In the genomic region with DNA sequence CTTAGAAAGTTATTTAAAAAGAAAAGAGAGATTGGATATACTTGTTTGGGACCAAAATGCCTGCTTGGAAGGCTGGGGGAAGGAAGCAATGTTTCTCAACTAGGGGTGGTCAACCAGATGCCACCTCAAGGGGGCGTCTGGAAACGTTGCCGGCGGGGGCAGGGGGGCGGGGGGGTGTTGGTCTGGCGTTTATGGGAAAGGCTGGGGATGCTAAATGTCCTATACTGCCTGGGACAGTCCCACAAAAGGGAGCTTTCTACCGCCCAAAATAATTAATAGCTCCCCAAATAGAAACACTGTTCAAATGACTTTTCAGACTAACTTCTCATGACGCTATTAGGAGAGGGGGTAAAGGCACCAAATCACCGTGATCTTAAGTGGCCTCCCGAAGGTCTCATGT, we compare ENCODE assay signal across 8 cellular contexts. TPM values are rescaled to one million over a fixed set of nuclear protein-coding genes. Genes with fewer than 3 reads are reported as not detected.
DNase-seq lines count a peak whose midpoint lies in the region; ATAC-seq and TF ChIP-seq lines count a peak whose summit lies in the region.

No MANE protein-coding gene starts in this region.

- peaks cover 57% of the 10 kb centered on the region for H3K4me1 Mint-ChIP-seq in activated T-cell treated with anti-CD3 and anti-CD28 coated beads, Interleukin-2, amount 50 U/mL, for 72 hours (ENCODE audit: low read depth)
- peaks cover 9% of the 10 kb centered on the region for H3K4me1 Mint-ChIP-seq in endodermal cell

- H2AFZ ChIP-seq in OCI-LY7 (ENCODE audit: low read length): no peak overlapping the region

- WGBS in endodermal cell (ENCODE audit: insufficient coverage in 1 of 2, insufficient read length in 1 of 2), 2 experiments: 52 to 87% methylated on average over 4 to 8 of the region's 10 CpGs

- H3K36me3 Mint-ChIP-seq in activated T-cell treated with anti-CD3 and anti-CD28 coated beads, Interleukin-2, amount 50 U/mL, for 72 hours (ENCODE audit: insufficient read depth in 2 of 2): peaks cover 10 to 30% of the 10 kb centered on the region in 2 donors
- peaks cover 45% of the 10 kb centered on the region for H3K36me3 Mint-ChIP-seq in endodermal cell (ENCODE audit: low read depth)

- H3K4me3 ChIP-seq in OCI-LY7 (ENCODE audit: low read depth, low read length, poor library complexity, severe bottlenecking) (peak overlapping the region; percentile 94), endodermal cell (ENCODE audit: low read length) (peak overlapping the region; percentile 75)

- CTCF ChIA-PET in OCI-LY7 (lab: Charles Lee; ENCODE audit: unreplicated experiment): interaction anchor here (0.5 kb wide), 1 partner anchor 1204 kb away, joined by 3 read pairs; no protein-coding TSS in a partner anchor

- no peak for DNase-seq in activated T-cell treated with anti-CD3 and anti-CD28 coated beads, Interleukin-2, amount 50 U/mL, for 72 hours
- no peak for DNase-seq in activated T-cell treated with anti-CD3 and anti-CD28 coated beads, Interleukin-2, amount 50 U/mL, for 1 hour
- DNase-seq in OCI-LY7 (ENCODE audit: low spot score): peak; percentile 48
- DNase-seq in endodermal cell: peak; percentile 76
- DNase-seq in stimulated activated naive CD8-positive, alpha-beta T cell treated with anti-CD3 and anti-CD28 coated beads, Interleukin-15, Interleukin-2, amounts not matched to agents 100 U/mL and 50 U/mL, for 24 hours: peak; percentile 43
- DNase-seq in globus pallidus (ENCODE audit: low spot score): no peak
- no peak for DNase-seq in NCI-H446 treated with DMSO at 0.1 percent for 48 hours (lab: John Stamatoyannopoulos, UW)

- H3K9me3 ChIP-seq in OCI-LY7 (ENCODE audit: low read length) (no peaks in the 10 kb centered on the region), endodermal cell (ENCODE audit: control insufficient read depth, low read length) (no peaks in the 10 kb centered on the region)

- H4K20me1 ChIP-seq in OCI-LY7 (ENCODE audit: insufficient read depth, low read length): peaks cover 23% of the 10 kb centered on the region

- H3K27ac ChIP-seq in OCI-LY7 (ENCODE audit: low read depth, low read length, poor library complexity, severe bottlenecking) (no peak overlapping the region), endodermal cell (ENCODE audit: low read depth, low read length) (no peak overlapping the region)

- peaks cover 49% of the 10 kb centered on the region for H3K79me2 ChIP-seq in OCI-LY7 (ENCODE audit: insufficient read depth, low read depth, low read length)

- peak overlapping the region; percentile 78 for H3K27ac Mint-ChIP-seq in activated T-cell treated with anti-CD3 and anti-CD28 coated beads, Interleukin-2, amount 50 U/mL, for 72 hours
- H3K27ac Mint-ChIP-seq in endodermal cell: peak overlapping the region; percentile 13

- H3K4me1 ChIP-seq in OCI-LY7 (ENCODE audit: insufficient read depth, low read length, poor library complexity, severe bottlenecking): peaks cover 39% of the 10 kb centered on the region
- H3K4me1 ChIP-seq in endodermal cell (ENCODE audit: control insufficient read depth, insufficient read depth, low read length): peaks cover 16% of the 10 kb centered on the region

- H3K4me3 Mint-ChIP-seq in activated T-cell treated with anti-CD3 and anti-CD28 coated beads, Interleukin-2, amount 50 U/mL, for 72 hours: peak overlapping the region; percentile 78 to 88
- H3K4me3 Mint-ChIP-seq in endodermal cell: peak overlapping the region; percentile 39

- H3K9me2 ChIP-seq in OCI-LY7 (ENCODE audit: insufficient read depth, low read length): no peaks in the 10 kb centered on the region

- intact Hi-C loops in OCI-LY7 (cut with micrococcal nuclease; ENCODE audit: unreplicated experiment): no loop called here

- no peaks in the 10 kb centered on the region for H3K9me3 Mint-ChIP-seq in activated T-cell treated with anti-CD3 and anti-CD28 coated beads, Interleukin-2, amount 50 U/mL, for 72 hours
- no peaks in the 10 kb centered on the region for H3K9me3 Mint-ChIP-seq in endodermal cell

- H3K9ac ChIP-seq in endodermal cell (ENCODE audit: extremely low read depth, low read length, poor library complexity, severe bottlenecking): no peak overlapping the region

- H3K27me3 ChIP-seq in endodermal cell (ENCODE audit: control insufficient read depth, insufficient read depth, low read length, poor library complexity, severe bottlenecking): peaks cover 18% of the 10 kb centered on the region

- ATAC-seq in activated T-cell treated with anti-CD3 and anti-CD28 coated beads, Interleukin-2, amount 50 U/mL, for 72 hours (replicated peaks in 1 of 2): no peak
- ATAC-seq in stimulated activated naive CD8-positive, alpha-beta T cell treated with anti-CD3 and anti-CD28 coated beads, Interleukin-15, Interleukin-2, amounts not matched to agents 100 U/mL and 50 U/mL, for 24 hours: no peak
- no peak for ATAC-seq in GM21737 (IDR thresholded peaks at IDR 0.05; ENCODE audit: unreplicated experiment)

- POLR2A ChIA-PET in OCI-LY7 (lab: Charles Lee): interaction anchor here (1.7 kb wide), 1 partner anchor 26 kb away, joined by 4 read pairs; no protein-coding TSS in a partner anchor

- TF ChIP-seq CTCF in OCI-LY7 (conservative IDR thresholded peaks at IDR 0.05; ENCODE audit: low read length) (peak; percentile 76), endodermal cell (conservative IDR thresholded peaks at IDR 0.05) (peak; percentile 79)

- BruUV-seq in OCI-LY7 (replicated peaks; lab: Mats Ljungman, UMichigan): no TSS peak

- H3K36me3 ChIP-seq in OCI-LY7 (ENCODE audit: insufficient read depth, low read length) (peaks cover 60% of the 10 kb centered on the region), endodermal cell (ENCODE audit: control insufficient read depth, insufficient read depth, low read length) (peaks cover 55% of the 10 kb centered on the region)

- peak overlapping the region; percentile 85 for H3K4me2 ChIP-seq in OCI-LY7 (ENCODE audit: low read length)

- no peaks in the 10 kb centered on the region for H3K27me3 Mint-ChIP-seq in activated T-cell treated with anti-CD3 and anti-CD28 coated beads, Interleukin-2, amount 50 U/mL, for 72 hours (ENCODE audit: low read depth)
- peaks cover 22% of the 10 kb centered on the region for H3K27me3 Mint-ChIP-seq in endodermal cell (ENCODE audit: insufficient read depth)

RNA-seq across cellular contexts. Expression of gene POLG, which starts 2.2 kb away (rescaled TPM):
- 10 to 100 TPM; 71.5 to 74.1 TPM for total RNA-seq in activated T-cell treated with anti-CD3 and anti-CD28 coated beads, Interleukin-2, amount 50 U/mL, for 72 hours
- 78.3 and 80.2 TPM in 2 replicates for total RNA-seq in OCI-LY7 (2014; rRNA removed; shearing (Covaris generic))
- total RNA-seq in OCI-LY7 (2022) (91.6 and 93.7 TPM in 2 replicates), endodermal cell (10 to 100 TPM; 55.3 to 60.2 TPM)
- polyA plus RNA-seq in endodermal cell (2013, experiment 1 of 2): 39.6 TPM
- polyA plus RNA-seq in endodermal cell (2013, experiment 2 of 2): 40.7 TPM

Comparison
In these comparisons a context has a peak if more than half of its experiments do, and no peak if none do; other contexts are left out.
1. DNase-seq: peak in OCI-LY7 (single experiment), endodermal cell (single experiment) and stimulated activated naive CD8-positive, alpha-beta T cell treated with anti-CD3 and anti-CD28 coated beads, Interleukin-15, Interleukin-2, amounts not matched to agents 100 U/mL and 50 U/mL, for 24 hours (single experiment); none in activated T-cell treated with anti-CD3 and anti-CD28 coated beads, Interleukin-2, amount 50 U/mL, for 72 hours (0 of 2), activated T-cell treated with anti-CD3 and anti-CD28 coated beads, Interleukin-2, amount 50 U/mL, for 1 hour (single experiment), globus pallidus (single experiment) and NCI-H446 treated with DMSO at 0.1 percent for 48 hours (single experiment).